In genomic region chr19:1717200-1717969, GRCh38 we compare ENCODE assay signal across 29 cellular contexts. TPM values are rescaled to one million over a fixed set of nuclear protein-coding genes. Genes with fewer than 3 reads are reported as not detected.
"Had no signal": no experiment of that assay in that cellular context is flagged by ENCODE, and none has a peak within 500 bp of the region (broad histone marks: within the 10 kb centered on the region; RNA-seq: fewer than 3 reads in every experiment).

No MANE protein-coding gene starts in this region.

- H3K79me2 ChIP-seq: parathyroid adenoma had no signal

- H3K4me3 ChIP-seq: coronary artery, esophagus squamous epithelium, lower lobe of right lung, smooth muscle cell, thoracic aorta, tibial nerve, upper lobe of right lung, uterus had no signal

- DNase-seq: dermis blood vessel endothelial cell; effector memory CD4-positive, alpha-beta T cell; erythroblast; esophagus squamous epithelium; head of caudate nucleus; left ventricle myocardium superior; lower lobe of right lung; naive thymus-derived CD8-positive, alpha-beta T cell; stimulated activated CD4-positive, alpha-beta T cell treated with anti-CD3 and anti-CD28 coated beads, Interleukin-12 subunit alpha, Interleukin-12 subunit beta, amount 100 ng/mL, for 4 hours; stimulated activated CD4-positive, alpha-beta T cell treated with anti-CD3 and anti-CD28 coated beads, Interleukin-1b, Interleukin-23, amount 100 ng/mL, for 48 hours; stimulated activated CD4-positive, alpha-beta T cell treated with anti-CD3 and anti-CD28 coated beads, Interleukin-4, amount 100 ng/mL, for 1 hour; stimulated activated CD8-positive, alpha-beta memory T cell treated with anti-CD3 and anti-CD28 coated beads, Interleukin-4, amount 100 ng/mL, for 48 hours; stimulated activated naive CD4-positive, alpha-beta T cell; substantia nigra; upper lobe of right lung; uterus had no signal

- H3K4me3 Mint-ChIP-seq: naive thymus-derived CD8-positive, alpha-beta T cell; neural crest cell had no signal

- H3K4me1 ChIP-seq: lower lobe of right lung, parathyroid adenoma, upper lobe of right lung, uterus had no signal

- H2AFZ ChIP-seq: parathyroid adenoma had no signal

- ATAC-seq: left ventricle myocardium superior; naive thymus-derived CD8-positive, alpha-beta T cell; sciatic nerve; upper lobe of right lung had no signal

- H3K9me3 ChIP-seq: esophagus squamous epithelium, lower lobe of right lung, thoracic aorta, tibial nerve, upper lobe of right lung, uterus had no signal

- H3K27ac ChIP-seq: coronary artery, esophagus squamous epithelium, lower lobe of right lung, parathyroid adenoma, thoracic aorta, tibial nerve, upper lobe of right lung, uterus had no signal

- H3K36me3 Mint-ChIP-seq: naive thymus-derived CD8-positive, alpha-beta T cell had no signal

- H3K27ac Mint-ChIP-seq: naive thymus-derived CD8-positive, alpha-beta T cell; progenitor cell of endocrine pancreas had no signal

- H3K9ac ChIP-seq: parathyroid adenoma had no signal

- H3K36me3 ChIP-seq: esophagus squamous epithelium, lower lobe of right lung, thoracic aorta, tibial nerve, upper lobe of right lung, uterus had no signal

- H3K4me2 ChIP-seq: smooth muscle cell had no signal

- FAIRE-seq: frontal cortex, keratinocyte had no signal

RNA-seq across cellular contexts. Expression of gene ONECUT3, which starts 35.9 kb away (rescaled TPM):
- total RNA-seq: dermis blood vessel endothelial cell; esophagus squamous epithelium; frontal cortex; left ventricle myocardium superior; lower lobe of right lung; mesenteric fat pad; myocyte; naive thymus-derived CD8-positive, alpha-beta T cell; osteoblast; sciatic nerve; smooth muscle cell; tibial nerve; upper lobe of right lung; uterus had no signal
- polyA plus RNA-seq: naive thymus-derived CD8-positive, alpha-beta T cell; smooth muscle cell had no signal
